ENCODE assay signal across 1 cellular context in the genomic region with DNA sequence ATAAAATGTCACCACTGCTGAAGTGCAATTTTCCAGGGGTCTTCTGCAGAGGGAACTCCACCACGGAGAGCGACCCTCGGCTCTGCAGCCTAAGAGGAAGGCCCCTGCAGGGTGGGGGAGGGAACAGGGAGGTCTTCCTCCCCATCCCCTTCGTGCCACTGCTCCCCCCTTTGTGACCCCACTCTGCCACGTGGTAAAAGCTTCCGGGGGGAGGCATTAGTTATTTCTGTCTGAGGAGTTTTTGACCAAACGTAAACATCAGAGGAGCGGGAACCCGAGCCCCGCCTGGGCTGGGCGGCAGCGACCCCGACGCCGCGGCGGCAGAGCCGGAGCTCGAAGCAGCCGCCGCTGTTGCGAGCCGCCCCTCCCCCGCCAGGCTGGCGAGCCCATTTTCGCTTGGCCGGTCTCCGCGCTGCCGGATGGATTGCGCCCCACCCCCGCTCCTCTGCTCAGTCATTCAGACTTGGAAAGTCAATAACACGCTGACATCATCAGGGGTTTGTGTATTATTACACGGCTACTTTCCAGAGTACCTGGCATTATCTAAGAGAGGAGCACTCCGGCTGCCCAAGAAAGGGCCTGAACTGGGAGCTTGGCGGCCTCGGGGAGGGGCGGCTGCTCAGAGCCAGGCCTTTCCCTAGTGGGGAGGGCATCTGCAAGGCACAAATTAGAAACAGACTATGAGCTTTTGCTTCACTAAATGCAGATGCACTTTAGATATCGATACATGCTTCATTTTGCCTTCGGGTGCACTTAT.
TF ChIP-seq lines count a peak whose summit lies in the region.

No MANE protein-coding gene starts in this region.

TF ChIP-seq in GM12878, 131 proteins besides CTCF, POLR2A, EP300 and RAD21 (continued from another document and continues in another):
- TF ChIP-seq, protein P1, sequence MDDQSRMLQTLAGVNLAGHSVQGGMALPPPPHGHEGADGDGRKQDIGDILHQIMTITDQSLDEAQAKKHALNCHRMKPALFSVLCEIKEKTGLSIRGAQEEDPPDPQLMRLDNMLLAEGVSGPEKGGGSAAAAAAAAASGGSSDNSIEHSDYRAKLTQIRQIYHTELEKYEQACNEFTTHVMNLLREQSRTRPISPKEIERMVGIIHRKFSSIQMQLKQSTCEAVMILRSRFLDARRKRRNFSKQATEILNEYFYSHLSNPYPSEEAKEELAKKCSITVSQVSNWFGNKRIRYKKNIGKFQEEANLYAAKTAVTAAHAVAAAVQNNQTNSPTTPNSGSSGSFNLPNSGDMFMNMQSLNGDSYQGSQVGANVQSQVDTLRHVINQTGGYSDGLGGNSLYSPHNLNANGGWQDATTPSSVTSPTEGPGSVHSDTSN (IDR thresholded peaks at IDR 0.05; ENCODE audit: insufficient replicate concordance, low read depth, low read length): peak; percentile 58
- TF ChIP-seq, protein P2, sequence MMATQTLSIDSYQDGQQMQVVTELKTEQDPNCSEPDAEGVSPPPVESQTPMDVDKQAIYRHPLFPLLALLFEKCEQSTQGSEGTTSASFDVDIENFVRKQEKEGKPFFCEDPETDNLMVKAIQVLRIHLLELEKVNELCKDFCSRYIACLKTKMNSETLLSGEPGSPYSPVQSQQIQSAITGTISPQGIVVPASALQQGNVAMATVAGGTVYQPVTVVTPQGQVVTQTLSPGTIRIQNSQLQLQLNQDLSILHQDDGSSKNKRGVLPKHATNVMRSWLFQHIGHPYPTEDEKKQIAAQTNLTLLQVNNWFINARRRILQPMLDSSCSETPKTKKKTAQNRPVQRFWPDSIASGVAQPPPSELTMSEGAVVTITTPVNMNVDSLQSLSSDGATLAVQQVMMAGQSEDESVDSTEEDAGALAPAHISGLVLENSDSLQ (IDR thresholded peaks at IDR 0.05): peak; percentile 54; the same call in 1 of the 2 replicates
- TF ChIP-seq, protein P3, sequence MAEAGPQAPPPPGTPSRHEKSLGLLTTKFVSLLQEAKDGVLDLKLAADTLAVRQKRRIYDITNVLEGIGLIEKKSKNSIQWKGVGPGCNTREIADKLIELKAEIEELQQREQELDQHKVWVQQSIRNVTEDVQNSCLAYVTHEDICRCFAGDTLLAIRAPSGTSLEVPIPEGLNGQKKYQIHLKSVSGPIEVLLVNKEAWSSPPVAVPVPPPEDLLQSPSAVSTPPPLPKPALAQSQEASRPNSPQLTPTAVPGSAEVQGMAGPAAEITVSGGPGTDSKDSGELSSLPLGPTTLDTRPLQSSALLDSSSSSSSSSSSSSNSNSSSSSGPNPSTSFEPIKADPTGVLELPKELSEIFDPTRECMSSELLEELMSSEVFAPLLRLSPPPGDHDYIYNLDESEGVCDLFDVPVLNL (IDR thresholded peaks at IDR 0.05; ENCODE audit: low read depth, low read length): no peak
- TF ChIP-seq TCF7 (IDR thresholded peaks at IDR 0.05; ENCODE audit: borderline replicate concordance) (no peak), BMI1 (IDR thresholded peaks at IDR 0.05; ENCODE audit: borderline replicate concordance) (no peak), RAD51 (IDR thresholded peaks at IDR 0.05) (no peak), ZNF384 (IDR thresholded peaks at IDR 0.05; ENCODE audit: borderline replicate concordance, low read depth, low read length) (peak; percentile 11; the same call in 1 of the 2 replicates), PAX5 (IDR thresholded peaks at IDR 0.05; ENCODE audit: borderline replicate concordance, low read depth, low read length) (peak; percentile 95), NFIC (IDR thresholded peaks at IDR 0.05; ENCODE audit: low read depth, low read length) (peak; percentile 94), KDM1A (IDR thresholded peaks at IDR 0.05; ENCODE audit: borderline replicate concordance) (no peak), EGR1 (IDR thresholded peaks at IDR 0.05; ENCODE audit: borderline replicate concordance in 1 of 2, low read depth in 2 of 2, low read length in 2 of 2) (peak in 1 of 2 experiments; percentile 87; a peak in 2 of 3 replicates), MEF2A (IDR thresholded peaks at IDR 0.05; ENCODE audit: insufficient read depth, low read depth, low read length) (peak; percentile 95), ETV6 (conservative IDR thresholded peaks at IDR 0.05 in 1 of 2, IDR thresholded peaks at IDR 0.05 in 1 of 2; ENCODE audit: borderline replicate concordance in 1 of 2, low read depth in 1 of 2) (peak in 1 of 2 experiments; percentile 69; a peak in 2 of 4 replicates), HCFC1 (IDR thresholded peaks at IDR 0.05; ENCODE audit: low read length) (peak; percentile 29), NFXL1 (IDR thresholded peaks at IDR 0.05; ENCODE audit: borderline replicate concordance) (no peak; the same call in 1 of the 2 replicates), BRCA1 (IDR thresholded peaks at IDR 0.05; ENCODE audit: low read depth, low read length) (no peak), TARDBP (IDR thresholded peaks at IDR 0.05; ENCODE audit: borderline replicate concordance) (peak; percentile 82; the same call in 1 of the 2 replicates), PML (IDR thresholded peaks at IDR 0.05; ENCODE audit: low read length) (peak; percentile 57; the same call in 1 of the 2 replicates)
- TF ChIP-seq, protein P4, sequence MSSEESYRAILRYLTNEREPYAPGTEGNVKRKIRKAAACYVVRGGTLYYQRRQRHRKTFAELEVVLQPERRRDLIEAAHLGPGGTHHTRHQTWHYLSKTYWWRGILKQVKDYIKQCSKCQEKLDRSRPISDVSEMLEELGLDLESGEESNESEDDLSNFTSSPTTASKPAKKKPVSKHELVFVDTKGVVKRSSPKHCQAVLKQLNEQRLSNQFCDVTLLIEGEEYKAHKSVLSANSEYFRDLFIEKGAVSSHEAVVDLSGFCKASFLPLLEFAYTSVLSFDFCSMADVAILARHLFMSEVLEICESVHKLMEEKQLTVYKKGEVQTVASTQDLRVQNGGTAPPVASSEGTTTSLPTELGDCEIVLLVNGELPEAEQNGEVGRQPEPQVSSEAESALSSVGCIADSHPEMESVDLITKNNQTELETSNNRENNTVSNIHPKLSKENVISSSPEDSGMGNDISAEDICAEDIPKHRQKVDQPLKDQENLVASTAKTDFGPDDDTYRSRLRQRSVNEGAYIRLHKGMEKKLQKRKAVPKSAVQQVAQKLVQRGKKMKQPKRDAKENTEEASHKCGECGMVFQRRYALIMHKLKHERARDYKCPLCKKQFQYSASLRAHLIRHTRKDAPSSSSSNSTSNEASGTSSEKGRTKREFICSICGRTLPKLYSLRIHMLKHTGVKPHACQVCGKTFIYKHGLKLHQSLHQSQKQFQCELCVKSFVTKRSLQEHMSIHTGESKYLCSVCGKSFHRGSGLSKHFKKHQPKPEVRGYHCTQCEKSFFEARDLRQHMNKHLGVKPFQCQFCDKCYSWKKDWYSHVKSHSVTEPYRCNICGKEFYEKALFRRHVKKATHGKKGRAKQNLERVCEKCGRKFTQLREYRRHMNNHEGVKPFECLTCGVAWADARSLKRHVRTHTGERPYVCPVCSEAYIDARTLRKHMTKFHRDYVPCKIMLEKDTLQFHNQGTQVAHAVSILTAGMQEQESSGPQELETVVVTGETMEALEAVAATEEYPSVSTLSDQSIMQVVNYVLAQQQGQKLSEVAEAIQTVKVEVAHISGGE (CRISPR knock-in tag; IDR thresholded peaks at IDR 0.05): no peak
- TF ChIP-seq, protein P5, sequence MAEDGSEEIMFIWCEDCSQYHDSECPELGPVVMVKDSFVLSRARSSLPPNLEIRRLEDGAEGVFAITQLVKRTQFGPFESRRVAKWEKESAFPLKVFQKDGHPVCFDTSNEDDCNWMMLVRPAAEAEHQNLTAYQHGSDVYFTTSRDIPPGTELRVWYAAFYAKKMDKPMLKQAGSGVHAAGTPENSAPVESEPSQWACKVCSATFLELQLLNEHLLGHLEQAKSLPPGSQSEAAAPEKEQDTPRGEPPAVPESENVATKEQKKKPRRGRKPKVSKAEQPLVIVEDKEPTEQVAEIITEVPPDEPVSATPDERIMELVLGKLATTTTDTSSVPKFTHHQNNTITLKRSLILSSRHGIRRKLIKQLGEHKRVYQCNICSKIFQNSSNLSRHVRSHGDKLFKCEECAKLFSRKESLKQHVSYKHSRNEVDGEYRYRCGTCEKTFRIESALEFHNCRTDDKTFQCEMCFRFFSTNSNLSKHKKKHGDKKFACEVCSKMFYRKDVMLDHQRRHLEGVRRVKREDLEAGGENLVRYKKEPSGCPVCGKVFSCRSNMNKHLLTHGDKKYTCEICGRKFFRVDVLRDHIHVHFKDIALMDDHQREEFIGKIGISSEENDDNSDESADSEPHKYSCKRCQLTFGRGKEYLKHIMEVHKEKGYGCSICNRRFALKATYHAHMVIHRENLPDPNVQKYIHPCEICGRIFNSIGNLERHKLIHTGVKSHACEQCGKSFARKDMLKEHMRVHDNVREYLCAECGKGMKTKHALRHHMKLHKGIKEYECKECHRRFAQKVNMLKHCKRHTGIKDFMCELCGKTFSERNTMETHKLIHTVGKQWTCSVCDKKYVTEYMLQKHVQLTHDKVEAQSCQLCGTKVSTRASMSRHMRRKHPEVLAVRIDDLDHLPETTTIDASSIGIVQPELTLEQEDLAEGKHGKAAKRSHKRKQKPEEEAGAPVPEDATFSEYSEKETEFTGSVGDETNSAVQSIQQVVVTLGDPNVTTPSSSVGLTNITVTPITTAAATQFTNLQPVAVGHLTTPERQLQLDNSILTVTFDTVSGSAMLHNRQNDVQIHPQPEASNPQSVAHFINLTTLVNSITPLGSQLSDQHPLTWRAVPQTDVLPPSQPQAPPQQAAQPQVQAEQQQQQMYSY (CRISPR knock-in tag; IDR thresholded peaks at IDR 0.05): no peak
- TF ChIP-seq, protein P6, sequence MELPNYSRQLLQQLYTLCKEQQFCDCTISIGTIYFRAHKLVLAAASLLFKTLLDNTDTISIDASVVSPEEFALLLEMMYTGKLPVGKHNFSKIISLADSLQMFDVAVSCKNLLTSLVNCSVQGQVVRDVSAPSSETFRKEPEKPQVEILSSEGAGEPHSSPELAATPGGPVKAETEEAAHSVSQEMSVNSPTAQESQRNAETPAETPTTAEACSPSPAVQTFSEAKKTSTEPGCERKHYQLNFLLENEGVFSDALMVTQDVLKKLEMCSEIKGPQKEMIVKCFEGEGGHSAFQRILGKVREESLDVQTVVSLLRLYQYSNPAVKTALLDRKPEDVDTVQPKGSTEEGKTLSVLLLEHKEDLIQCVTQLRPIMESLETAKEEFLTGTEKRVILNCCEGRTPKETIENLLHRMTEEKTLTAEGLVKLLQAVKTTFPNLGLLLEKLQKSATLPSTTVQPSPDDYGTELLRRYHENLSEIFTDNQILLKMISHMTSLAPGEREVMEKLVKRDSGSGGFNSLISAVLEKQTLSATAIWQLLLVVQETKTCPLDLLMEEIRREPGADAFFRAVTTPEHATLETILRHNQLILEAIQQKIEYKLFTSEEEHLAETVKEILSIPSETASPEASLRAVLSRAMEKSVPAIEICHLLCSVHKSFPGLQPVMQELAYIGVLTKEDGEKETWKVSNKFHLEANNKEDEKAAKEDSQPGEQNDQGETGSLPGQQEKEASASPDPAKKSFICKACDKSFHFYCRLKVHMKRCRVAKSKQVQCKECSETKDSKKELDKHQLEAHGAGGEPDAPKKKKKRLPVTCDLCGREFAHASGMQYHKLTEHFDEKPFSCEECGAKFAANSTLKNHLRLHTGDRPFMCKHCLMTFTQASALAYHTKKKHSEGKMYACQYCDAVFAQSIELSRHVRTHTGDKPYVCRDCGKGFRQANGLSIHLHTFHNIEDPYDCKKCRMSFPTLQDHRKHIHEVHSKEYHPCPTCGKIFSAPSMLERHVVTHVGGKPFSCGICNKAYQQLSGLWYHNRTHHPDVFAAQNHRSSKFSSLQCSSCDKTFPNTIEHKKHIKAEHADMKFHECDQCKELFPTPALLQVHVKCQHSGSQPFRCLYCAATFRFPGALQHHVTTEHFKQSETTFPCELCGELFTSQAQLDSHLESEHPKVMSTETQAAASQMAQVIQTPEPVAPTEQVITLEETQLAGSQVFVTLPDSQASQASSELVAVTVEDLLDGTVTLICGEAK (IDR thresholded peaks at IDR 0.05; ENCODE audit: borderline replicate concordance): no peak; the same call in 1 of the 2 replicates
- TF ChIP-seq, protein P7, sequence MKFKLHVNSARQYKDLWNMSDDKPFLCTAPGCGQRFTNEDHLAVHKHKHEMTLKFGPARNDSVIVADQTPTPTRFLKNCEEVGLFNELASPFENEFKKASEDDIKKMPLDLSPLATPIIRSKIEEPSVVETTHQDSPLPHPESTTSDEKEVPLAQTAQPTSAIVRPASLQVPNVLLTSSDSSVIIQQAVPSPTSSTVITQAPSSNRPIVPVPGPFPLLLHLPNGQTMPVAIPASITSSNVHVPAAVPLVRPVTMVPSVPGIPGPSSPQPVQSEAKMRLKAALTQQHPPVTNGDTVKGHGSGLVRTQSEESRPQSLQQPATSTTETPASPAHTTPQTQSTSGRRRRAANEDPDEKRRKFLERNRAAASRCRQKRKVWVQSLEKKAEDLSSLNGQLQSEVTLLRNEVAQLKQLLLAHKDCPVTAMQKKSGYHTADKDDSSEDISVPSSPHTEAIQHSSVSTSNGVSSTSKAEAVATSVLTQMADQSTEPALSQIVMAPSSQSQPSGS (IDR thresholded peaks at IDR 0.05; ENCODE audit: low read length): peak; percentile 99
- TF ChIP-seq, protein P8, sequence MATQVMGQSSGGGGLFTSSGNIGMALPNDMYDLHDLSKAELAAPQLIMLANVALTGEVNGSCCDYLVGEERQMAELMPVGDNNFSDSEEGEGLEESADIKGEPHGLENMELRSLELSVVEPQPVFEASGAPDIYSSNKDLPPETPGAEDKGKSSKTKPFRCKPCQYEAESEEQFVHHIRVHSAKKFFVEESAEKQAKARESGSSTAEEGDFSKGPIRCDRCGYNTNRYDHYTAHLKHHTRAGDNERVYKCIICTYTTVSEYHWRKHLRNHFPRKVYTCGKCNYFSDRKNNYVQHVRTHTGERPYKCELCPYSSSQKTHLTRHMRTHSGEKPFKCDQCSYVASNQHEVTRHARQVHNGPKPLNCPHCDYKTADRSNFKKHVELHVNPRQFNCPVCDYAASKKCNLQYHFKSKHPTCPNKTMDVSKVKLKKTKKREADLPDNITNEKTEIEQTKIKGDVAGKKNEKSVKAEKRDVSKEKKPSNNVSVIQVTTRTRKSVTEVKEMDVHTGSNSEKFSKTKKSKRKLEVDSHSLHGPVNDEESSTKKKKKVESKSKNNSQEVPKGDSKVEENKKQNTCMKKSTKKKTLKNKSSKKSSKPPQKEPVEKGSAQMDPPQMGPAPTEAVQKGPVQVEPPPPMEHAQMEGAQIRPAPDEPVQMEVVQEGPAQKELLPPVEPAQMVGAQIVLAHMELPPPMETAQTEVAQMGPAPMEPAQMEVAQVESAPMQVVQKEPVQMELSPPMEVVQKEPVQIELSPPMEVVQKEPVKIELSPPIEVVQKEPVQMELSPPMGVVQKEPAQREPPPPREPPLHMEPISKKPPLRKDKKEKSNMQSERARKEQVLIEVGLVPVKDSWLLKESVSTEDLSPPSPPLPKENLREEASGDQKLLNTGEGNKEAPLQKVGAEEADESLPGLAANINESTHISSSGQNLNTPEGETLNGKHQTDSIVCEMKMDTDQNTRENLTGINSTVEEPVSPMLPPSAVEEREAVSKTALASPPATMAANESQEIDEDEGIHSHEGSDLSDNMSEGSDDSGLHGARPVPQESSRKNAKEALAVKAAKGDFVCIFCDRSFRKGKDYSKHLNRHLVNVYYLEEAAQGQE (IDR thresholded peaks at IDR 0.05; ENCODE audit: low read depth, low read length): no peak
